In genomic region chr4:9722131-9722530, GRCh38 we compare ENCODE assay signal across 4 cellular contexts. TPM values are rescaled to one million over a fixed set of nuclear protein-coding genes. Genes with fewer than 3 reads are reported as not detected.
"Had no signal": no experiment of that assay in that cellular context is flagged by ENCODE, and none has a peak within 500 bp of the region (broad histone marks: within the 10 kb centered on the region; RNA-seq: fewer than 3 reads in every experiment).

No MANE protein-coding gene starts in this region.

RNA-seq across cellular contexts. Expression of gene DRD5, which starts 59.3 kb away (rescaled TPM):
- polyA plus RNA-seq: HepG2, IgD-negative memory B cell, IMR-90, K562 had no signal
